ENCODE assay signal across 14 cellular contexts in genomic region chr17:78764871-78765270, GRCh38. TPM values are rescaled to one million over a fixed set of nuclear protein-coding genes. Genes with fewer than 3 reads are reported as not detected.
DNase-seq lines count a peak whose midpoint lies in the region; ATAC-seq and TF ChIP-seq lines count a peak whose summit lies in the region.
"Had no signal": no experiment of that assay in that cellular context is flagged by ENCODE, and none has a peak within 500 bp of the region (broad histone marks: within the 10 kb centered on the region; RNA-seq: fewer than 3 reads in every experiment).

No MANE protein-coding gene starts in this region.

- H3K9me3 ChIP-seq in mammary epithelial cell (replicated peaks; ENCODE audit: insufficient read depth, low read length), result no peaks in the 10 kb centered on the region
- H3K9me3 ChIP-seq in GM23248 (ENCODE audit: low read depth), result no peaks in the 10 kb centered on the region
- H3K9me3 ChIP-seq: thoracic aorta had no signal

- CTCF ChIA-PET in MCF 10A (lab: Yijun Ruan, JAX), result no interaction called here
- CTCF ChIA-PET in mammary epithelial cell (lab: Charles Lee; ENCODE audit: low non-redundant PET), result no interaction called here

- H3K36me3 ChIP-seq in mammary epithelial cell (ENCODE audit: insufficient read depth, low read length) (no peaks in the 10 kb centered on the region), GM23248 (ENCODE audit: low read depth) (no peaks in the 10 kb centered on the region)
- H3K36me3 ChIP-seq: thoracic aorta had no signal

- no TSS peak for BruUV-seq in MCF 10A (replicated peaks; lab: Mats Ljungman, UMichigan)
- BruUV-seq in mammary epithelial cell (replicated peaks; lab: Mats Ljungman, UMichigan), result no TSS peak

- H3K4me3 ChIP-seq in mammary epithelial cell (replicated peaks in 1 of 3; ENCODE audit: insufficient read depth in 1 of 3, low read depth in 2 of 3, low read length in 3 of 3), result no peak overlapping the region
- H3K4me3 ChIP-seq in GM23248, result no peak overlapping the region
- H3K4me3 ChIP-seq: lung, thoracic aorta had no signal

- H3K36me3 Mint-ChIP-seq in MCF 10A (ENCODE audit: insufficient read depth, unreplicated experiment), result no peaks in the 10 kb centered on the region
- no peaks in the 10 kb centered on the region for H3K36me3 Mint-ChIP-seq in activated naive CD8-positive, alpha-beta T cell treated with anti-CD3 and anti-CD28 coated beads, Interleukin-2, amount 50 U/mL, for 24 hours (ENCODE audit: low read depth)
- peaks cover 0 to 8% of the 10 kb centered on the region in 2 donors for H3K36me3 Mint-ChIP-seq in naive B cell

- DNase-seq in MCF 10A (ENCODE audit: unreplicated experiment), result no peak
- no peak for DNase-seq in mammary epithelial cell
- DNase-seq in activated naive CD8-positive, alpha-beta T cell treated with anti-CD3 and anti-CD28 coated beads, Interleukin-2, amount 50 U/mL, for 24 hours, result no peak
- no peak for DNase-seq in naive B cell
- DNase-seq in DMS 273 treated with DMSO at 0.1 percent for 48 hours (lab: John Stamatoyannopoulos, UW), result no peak
- no peak for DNase-seq in GM23248
- DNase-seq: NCI-H2171 treated with DMSO at 0.1 percent for 48 hours, SHP77 treated with DMSO at 0.1 percent for 48 hours, small intestine, T1000 had no signal

- H3K27ac ChIP-seq in mammary epithelial cell (ENCODE audit: insufficient read depth, low read depth, low read length), result no peak overlapping the region
- H3K27ac ChIP-seq in GM23248, result no peak overlapping the region
- H3K27ac ChIP-seq: thoracic aorta had no signal

- H3K4me3 Mint-ChIP-seq in MCF 10A (ENCODE audit: unreplicated experiment), result no peak overlapping the region
- H3K4me3 Mint-ChIP-seq in activated naive CD8-positive, alpha-beta T cell treated with anti-CD3 and anti-CD28 coated beads, Interleukin-2, amount 50 U/mL, for 24 hours, result peak overlapping the region; percentile 18
- H3K4me3 Mint-ChIP-seq in naive B cell, result peak overlapping the region in 6 of 8 donors; percentile 1 to 31 (median 17)

- H3K9ac ChIP-seq in mammary epithelial cell (ENCODE audit: insufficient read depth, low read length) (no peak overlapping the region), GM23248 (no peak overlapping the region)

- H3K4me2 ChIP-seq in mammary epithelial cell (ENCODE audit: insufficient read depth, low read depth, low read length) (no peak overlapping the region), GM23248 (ENCODE audit: unreplicated experiment) (no peak overlapping the region)

- H4K20me1 ChIP-seq in mammary epithelial cell (ENCODE audit: insufficient read depth, low read length) (no peaks in the 10 kb centered on the region), GM23248 (ENCODE audit: insufficient read depth) (no peaks in the 10 kb centered on the region; the same call in 1 of the 2 replicates)

- TF ChIP-seq CTCF in MCF 10A (IDR thresholded peaks at IDR 0.05; ENCODE audit: unreplicated experiment), result no peak
- TF ChIP-seq CTCF in mammary epithelial cell (conservative IDR thresholded peaks at IDR 0.05 in 1 of 2, IDR thresholded peaks at IDR 0.05 in 1 of 2; ENCODE audit: extremely low read depth in 1 of 2, insufficient read depth in 1 of 2, low read depth in 1 of 2, low read length in 2 of 2), result no peak

- POLR2A ChIA-PET in MCF 10A (lab: Yijun Ruan, JAX), result interaction anchor here (1.0 to 1.3 kb wide), 2 partner anchors 15 to 28 kb away, joined by 3 to 4 read pairs; no protein-coding TSS in a partner anchor

- in situ Hi-C loops in mammary epithelial cell (cut with MboI; ENCODE audit: low sequenced_read_pairs in 2 of 2), result no loop called here
- in situ Hi-C loops in GM23248 (cut with MboI), result no loop called here

- peaks cover 85% of the 10 kb centered on the region for H3K79me2 ChIP-seq in mammary epithelial cell (ENCODE audit: insufficient read depth, low read length)
- peaks cover 92% of the 10 kb centered on the region for H3K79me2 ChIP-seq in GM23248 (ENCODE audit: insufficient read depth)

- intact Hi-C loops in MCF 10A (cut with micrococcal nuclease), result no loop called here
- intact Hi-C loops in mammary epithelial cell (cut with micrococcal nuclease), result no loop called here

- H3K27me3 ChIP-seq in mammary epithelial cell (ENCODE audit: insufficient read depth, low read length) (no peaks in the 10 kb centered on the region), GM23248 (replicated peaks; ENCODE audit: insufficient read depth) (no peaks in the 10 kb centered on the region)

- H3K27ac Mint-ChIP-seq in MCF 10A (ENCODE audit: low read depth, unreplicated experiment) (peak overlapping the region; percentile 63), naive B cell (peak overlapping the region in 3 of 6 donors; percentile 44 to 73 (median 61))
- H3K27ac Mint-ChIP-seq in activated naive CD8-positive, alpha-beta T cell treated with anti-CD3 and anti-CD28 coated beads, Interleukin-2, amount 50 U/mL, for 24 hours, result peak overlapping the region; percentile 83

- no peaks in the 10 kb centered on the region for H3K9me2 ChIP-seq in GM23248 (ENCODE audit: insufficient read depth)

- no peaks in the 10 kb centered on the region for H3K9me3 Mint-ChIP-seq in MCF 10A (ENCODE audit: unreplicated experiment)
- H3K9me3 Mint-ChIP-seq in activated naive CD8-positive, alpha-beta T cell treated with anti-CD3 and anti-CD28 coated beads, Interleukin-2, amount 50 U/mL, for 24 hours, result no peaks in the 10 kb centered on the region
- no peaks in the 10 kb centered on the region for H3K9me3 Mint-ChIP-seq in naive B cell

- no peak for ATAC-seq in activated naive CD8-positive, alpha-beta T cell treated with anti-CD3 and anti-CD28 coated beads, Interleukin-2, amount 50 U/mL, for 24 hours
- no peak for ATAC-seq in naive B cell (ENCODE audit: low read depth in 2 of 2)
- ATAC-seq in GM18517 (IDR thresholded peaks at IDR 0.05; ENCODE audit: unreplicated experiment), result no peak
- ATAC-seq in HG02798 (IDR thresholded peaks at IDR 0.05; ENCODE audit: poor library complexity, unreplicated experiment), result no peak

- peaks cover 16% of the 10 kb centered on the region for H3K4me1 ChIP-seq in mammary epithelial cell (ENCODE audit: insufficient read depth, low read length)
- H3K4me1 ChIP-seq in GM23248 (ENCODE audit: insufficient read depth), result peaks cover 24% of the 10 kb centered on the region

- dilution Hi-C loops in mammary epithelial cell (cut with HindIII; ENCODE audit: low sequenced_read_pairs), result loop anchor here (5.0 kb wide), 1 partner anchor 38 kb away; no protein-coding TSS in a partner anchor

- H2AFZ ChIP-seq in mammary epithelial cell (ENCODE audit: low read depth, low read length) (no peak overlapping the region), GM23248 (no peak overlapping the region)

- WGBS in mammary epithelial cell (ENCODE audit: low coverage, missing lambda C conversion rate), result 94% methylated on average over 8 of the region's 8 CpGs
- 91 to 92% methylated on average over 8 of the region's 8 CpGs for WGBS in GM23248 (ENCODE audit: low coverage in 1 of 2, low lambda C conversion rate in 2 of 2, missing lambda C conversion rate in 2 of 2), 2 experiments

- H3K27me3 Mint-ChIP-seq in MCF 10A (ENCODE audit: insufficient read depth, unreplicated experiment) (no peaks in the 10 kb centered on the region), naive B cell (no peaks in the 10 kb centered on the region)
- H3K27me3 Mint-ChIP-seq in activated naive CD8-positive, alpha-beta T cell treated with anti-CD3 and anti-CD28 coated beads, Interleukin-2, amount 50 U/mL, for 24 hours, result no peaks in the 10 kb centered on the region

- H3F3A ChIP-seq in GM23248 (ENCODE audit: insufficient read depth), result peaks cover 20% of the 10 kb centered on the region

- H3K4me1 Mint-ChIP-seq in MCF 10A (ENCODE audit: insufficient read depth, unreplicated experiment) (no peaks in the 10 kb centered on the region), naive B cell (peaks cover 21 to 45% (median 27%) of the 10 kb centered on the region in 3 donors)
- peaks cover 48% of the 10 kb centered on the region for H3K4me1 Mint-ChIP-seq in activated naive CD8-positive, alpha-beta T cell treated with anti-CD3 and anti-CD28 coated beads, Interleukin-2, amount 50 U/mL, for 24 hours

RNA-seq across cellular contexts. Expression of gene CYTH1, which starts 17.2 kb away (rescaled TPM):
- total RNA-seq in MCF 10A (2022) (32.8 and 38.5 TPM in 2 replicates), mammary epithelial cell (10 to 100 TPM; 25.8 to 35.7 TPM)
- polyA plus RNA-seq in mammary epithelial cell (18.2 TPM), naive B cell (ENCODE audit: low read depth in 6 of 6) (100 to 1,000 TPM; 165 to 235 (median 190) TPM), GM23248 (2016; fragmentation: Nextera tagmentation; extraction: Ambion mirVana) (11.7 TPM in 2 replicates)
- polyA minus RNA-seq in mammary epithelial cell, result 10.1 TPM
- 10.4 and 16.8 TPM in 2 replicates for total RNA-seq in GM23248 (2014; rRNA removed; shearing (Covaris generic))
